Comparison of ENCODE assay signal across 10 cellular contexts in the genomic region with DNA sequence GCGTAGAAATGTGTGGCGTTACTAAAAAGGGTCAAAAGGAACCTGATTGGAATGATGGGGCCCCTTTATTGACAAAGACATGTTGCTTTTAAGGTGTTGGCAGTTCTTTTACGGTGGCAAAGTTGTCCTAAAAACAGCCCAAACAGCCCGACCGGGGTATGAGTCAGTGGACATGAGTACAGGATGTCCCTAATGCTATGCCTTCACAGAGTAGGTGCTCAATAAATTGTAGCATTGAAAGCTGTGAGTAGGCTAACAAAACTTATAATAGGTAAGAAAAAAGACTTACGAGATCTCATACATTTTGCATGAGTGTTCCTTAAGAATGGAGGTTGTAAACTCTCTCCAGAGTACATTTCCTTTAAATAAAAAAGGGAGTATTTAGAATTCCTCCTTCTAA. TPM values are rescaled to one million over a fixed set of nuclear protein-coding genes. Genes with fewer than 3 reads are reported as not detected.
DNase-seq lines count a peak whose midpoint lies in the region; ATAC-seq and TF ChIP-seq lines count a peak whose summit lies in the region.
"Had no signal": no experiment of that assay in that cellular context is flagged by ENCODE, and none has a peak within 500 bp of the region (broad histone marks: within the 10 kb centered on the region; RNA-seq: fewer than 3 reads in every experiment).

No MANE protein-coding gene starts in this region.

- H3K4me1 Mint-ChIP-seq in stimulated activated naive CD8-positive, alpha-beta T cell treated with anti-CD3 and anti-CD28 coated beads, Interleukin-15, Interleukin-2, amounts not matched to agents 100 ng/mL and 50 ng/mL, for 24 hours (ENCODE audit: low read depth): peaks cover 70% of the 10 kb centered on the region
- H3K4me1 Mint-ChIP-seq in activated naive CD8-positive, alpha-beta T cell treated with anti-CD3 and anti-CD28 coated beads, Interleukin-2, amount 10 ng/mL, durations not matched to agents 7 days and 5 days: peaks cover 44% of the 10 kb centered on the region

- H3K4me3 ChIP-seq in kidney epithelial cell (ENCODE audit: low read depth, low read length): peak overlapping the region; percentile 97

- H3K36me3 Mint-ChIP-seq in stimulated activated naive CD8-positive, alpha-beta T cell treated with anti-CD3 and anti-CD28 coated beads, Interleukin-15, Interleukin-2, amounts not matched to agents 100 ng/mL and 50 ng/mL, for 24 hours (ENCODE audit: low read depth): peaks cover 5% of the 10 kb centered on the region
- peaks cover 7% of the 10 kb centered on the region for H3K36me3 Mint-ChIP-seq in activated naive CD8-positive, alpha-beta T cell treated with anti-CD3 and anti-CD28 coated beads, Interleukin-2, amount 10 ng/mL, durations not matched to agents 7 days and 5 days

- peak overlapping the region; percentile 99 for H3K27ac Mint-ChIP-seq in stimulated activated naive CD8-positive, alpha-beta T cell treated with anti-CD3 and anti-CD28 coated beads, Interleukin-15, Interleukin-2, amounts not matched to agents 100 ng/mL and 50 ng/mL, for 24 hours
- peak overlapping the region; percentile 46 for H3K27ac Mint-ChIP-seq in activated naive CD8-positive, alpha-beta T cell treated with anti-CD3 and anti-CD28 coated beads, Interleukin-2, amount 10 ng/mL, durations not matched to agents 7 days and 5 days

- TF ChIP-seq CTCF in kidney epithelial cell (IDR thresholded peaks at IDR 0.05; ENCODE audit: insufficient read depth, low read length, poor library complexity, severe bottlenecking) (no peak), GM13977 (IDR thresholded peaks at IDR 0.05; ENCODE audit: extremely low read depth, insufficient read depth, missing control alignments) (no peak)

- POLR2A ChIA-PET in activated naive CD8-positive, alpha-beta T cell treated with anti-CD3 and anti-CD28 coated beads, Interleukin-2, amount 10 ng/mL, durations not matched to agents 7 days and 5 days (lab: Charles Lee): no interaction called here

- no peaks in the 10 kb centered on the region for H3K27me3 Mint-ChIP-seq in stimulated activated naive CD8-positive, alpha-beta T cell treated with anti-CD3 and anti-CD28 coated beads, Interleukin-15, Interleukin-2, amounts not matched to agents 100 ng/mL and 50 ng/mL, for 24 hours
- H3K27me3 Mint-ChIP-seq in activated naive CD8-positive, alpha-beta T cell treated with anti-CD3 and anti-CD28 coated beads, Interleukin-2, amount 10 ng/mL, durations not matched to agents 7 days and 5 days: no peaks in the 10 kb centered on the region

- H3K36me3 ChIP-seq in kidney epithelial cell (ENCODE audit: control insufficient read depth, insufficient read depth, low read length): no peaks in the 10 kb centered on the region

- H3K27me3 ChIP-seq in kidney epithelial cell (ENCODE audit: control insufficient read depth, insufficient read depth, low read length): no peaks in the 10 kb centered on the region

- in situ Hi-C loops in GM13977 (cut with MboI; ENCODE audit: low pct_unique_long_range_greater_than_20kb, low sequenced_read_pairs, unreplicated experiment): no loop called here

- DNase-seq in stimulated activated naive CD8-positive, alpha-beta T cell treated with anti-CD3 and anti-CD28 coated beads, Interleukin-15, Interleukin-2, amounts not matched to agents 100 U/mL and 50 U/mL, for 24 hours: no peak
- no peak for DNase-seq in activated naive CD8-positive, alpha-beta T cell treated with anti-CD3 and anti-CD28 coated beads, Interleukin-2, amount 10 ng/mL, durations not matched to agents 7 days and 5 days
- no peak for DNase-seq in kidney epithelial cell (ENCODE audit: low read depth)
- no peak for DNase-seq in GM13977 (ENCODE audit: low spot score)
- DNase-seq in nucleus accumbens (lab: John Stamatoyannopoulos, UW): no peak
- DNase-seq: DMS79, NCI-H1105 had no signal

- H3K9me3 Mint-ChIP-seq in stimulated activated naive CD8-positive, alpha-beta T cell treated with anti-CD3 and anti-CD28 coated beads, Interleukin-15, Interleukin-2, amounts not matched to agents 100 ng/mL and 50 ng/mL, for 24 hours: no peaks in the 10 kb centered on the region
- no peaks in the 10 kb centered on the region for H3K9me3 Mint-ChIP-seq in activated naive CD8-positive, alpha-beta T cell treated with anti-CD3 and anti-CD28 coated beads, Interleukin-2, amount 10 ng/mL, durations not matched to agents 7 days and 5 days

- H3K4me3 Mint-ChIP-seq in stimulated activated naive CD8-positive, alpha-beta T cell treated with anti-CD3 and anti-CD28 coated beads, Interleukin-15, Interleukin-2, amounts not matched to agents 100 ng/mL and 50 ng/mL, for 24 hours: peak overlapping the region; percentile 98
- H3K4me3 Mint-ChIP-seq in activated naive CD8-positive, alpha-beta T cell treated with anti-CD3 and anti-CD28 coated beads, Interleukin-2, amount 10 ng/mL, durations not matched to agents 7 days and 5 days: peak overlapping the region; percentile 93

- no peak for ATAC-seq in stimulated activated naive CD8-positive, alpha-beta T cell treated with anti-CD3 and anti-CD28 coated beads, Interleukin-15, Interleukin-2, amounts not matched to agents 100 U/mL and 50 U/mL, for 24 hours
- ATAC-seq in activated naive CD8-positive, alpha-beta T cell treated with anti-CD3 and anti-CD28 coated beads, Interleukin-2, amount 10 ng/mL, durations not matched to agents 7 days and 5 days (ENCODE audit: low read depth): no peak
- ATAC-seq in GM19463 (IDR thresholded peaks at IDR 0.05; ENCODE audit: unreplicated experiment) (no peak), HG03139 (IDR thresholded peaks at IDR 0.05; ENCODE audit: unreplicated experiment) (no peak)

RNA-seq across cellular contexts. Expression of a gene that starts 2.6 kb away (rescaled TPM):
- total RNA-seq in activated naive CD8-positive, alpha-beta T cell treated with anti-CD3 and anti-CD28 coated beads, Interleukin-2, amount 10 ng/mL, durations not matched to agents 7 days and 5 days: 10 to 100 TPM; 19.1 to 19.4 TPM
- total RNA-seq in kidney epithelial cell: 63.5 and 63.8 TPM in 2 replicates
